ENCODE assay signal across 11 cellular contexts in genomic region chr6:129893513-129894098, GRCh38. TPM values are rescaled to one million over a fixed set of nuclear protein-coding genes. Genes with fewer than 3 reads are reported as not detected.
DNase-seq lines count a peak whose midpoint lies in the region; TF ChIP-seq lines count a peak whose summit lies in the region.
"Had no signal": no experiment of that assay in that cellular context is flagged by ENCODE, and none has a peak within 500 bp of the region (broad histone marks: within the 10 kb centered on the region; RNA-seq: fewer than 3 reads in every experiment).

No MANE protein-coding gene starts in this region.

- intact Hi-C loops in dorsolateral prefrontal cortex (cut with DNase I), result loop anchor here (2.0 to 5.0 kb wide), 3 partner anchors 44 to 129 kb away; no protein-coding TSS in a partner anchor

- H4K20me1 ChIP-seq in Loucy (ENCODE audit: insufficient read depth, low read length, poor library complexity, severe bottlenecking), result no peaks in the 10 kb centered on the region
- no peaks in the 10 kb centered on the region for H4K20me1 ChIP-seq in osteoblast (ENCODE audit: insufficient read depth, low read length)

- H3K79me2 ChIP-seq in Loucy (ENCODE audit: insufficient read depth, low read length) (no peaks in the 10 kb centered on the region), osteoblast (ENCODE audit: insufficient read depth, low read length) (no peaks in the 10 kb centered on the region)

- H3K9me3 ChIP-seq in Loucy (ENCODE audit: insufficient read depth, low read depth, low read length) (no peaks in the 10 kb centered on the region), osteoblast (ENCODE audit: low read depth, low read length) (no peaks in the 10 kb centered on the region)

- no peaks in the 10 kb centered on the region for H3K4me1 ChIP-seq in Loucy (ENCODE audit: insufficient read depth, low read length, poor library complexity, severe bottlenecking)
- peaks cover 11% of the 10 kb centered on the region for H3K4me1 ChIP-seq in osteoblast (ENCODE audit: insufficient read depth, low read length)

- peak; percentile 39 for TF ChIP-seq CTCF in GM10248 (IDR thresholded peaks at IDR 0.05; ENCODE audit: control extremely low read depth, extremely low read depth, low read depth, missing control alignments)
- TF ChIP-seq CTCF in Loucy (conservative IDR thresholded peaks at IDR 0.05; ENCODE audit: low read length), result peak; percentile 76
- peak in 55 of 56 donors; percentile 43 to 79 (median 61) for TF ChIP-seq CTCF in dorsolateral prefrontal cortex (IDR thresholded peaks at IDR 0.05 in 54 of 56, conservative IDR thresholded peaks at IDR 0.05 in 2 of 56; ENCODE audit: low read depth in 1 of 56, partially characterized antibody in 56 of 56)
- TF ChIP-seq CTCF in osteoblast (IDR thresholded peaks at IDR 0.05; ENCODE audit: extremely low read depth, low read depth, low read length), result peak; percentile 60

- H3K36me3 ChIP-seq in Loucy (ENCODE audit: insufficient read depth, low read length) (no peaks in the 10 kb centered on the region), osteoblast (ENCODE audit: insufficient read depth, low read length) (no peaks in the 10 kb centered on the region)

- no peaks in the 10 kb centered on the region for H3K9me2 ChIP-seq in Loucy (replicated peaks; ENCODE audit: low read depth, low read length)

- DNase-seq in GM10248 (ENCODE audit: extremely low spot score) (no peak), dorsolateral prefrontal cortex (no peak), osteoblast (ENCODE audit: insufficient read length, low spot score, missing footprints) (peak; percentile 11), GOT3 (lab: John Stamatoyannopoulos, UW) (no peak), NCI-H2081 treated with DMSO at 0.1 percent for 48 hours (lab: John Stamatoyannopoulos, UW) (no peak), NCI-H446 (lab: John Stamatoyannopoulos, UW) (no peak), NCI-H2227 (lab: John Stamatoyannopoulos, UW; ENCODE audit: unreplicated experiment) (no peak)
- DNase-seq: activated naive CD4-positive, alpha-beta T cell treated with anti-CD3 and anti-CD28 coated beads, Interleukin-2, amount 10 ng/mL, durations not matched to agents 7 days and 5 days; stimulated activated CD8-positive, alpha-beta memory T cell treated with anti-CD3 and anti-CD28 coated beads, Interleukin-4, amount 100 ng/mL, for 48 hours had no signal

- no peak overlapping the region for H3K9ac ChIP-seq in Loucy (ENCODE audit: low read depth, low read length, poor library complexity, severe bottlenecking)

- H3K27me3 ChIP-seq in Loucy (ENCODE audit: insufficient read depth, low read length, poor library complexity, severe bottlenecking) (no peaks in the 10 kb centered on the region), dorsolateral prefrontal cortex (no peaks in the 10 kb centered on the region), osteoblast (ENCODE audit: insufficient read depth, low read length) (no peaks in the 10 kb centered on the region)

- H3K4me3 ChIP-seq in Loucy (ENCODE audit: low read length, poor library complexity, severe bottlenecking) (no peak overlapping the region), dorsolateral prefrontal cortex (no peak overlapping the region), osteoblast (ENCODE audit: insufficient read depth, low read length) (no peak overlapping the region)

- H3K4me2 ChIP-seq in Loucy (ENCODE audit: low read depth, low read length, poor library complexity, severe bottlenecking) (no peak overlapping the region), osteoblast (ENCODE audit: insufficient read depth, low read length) (no peak overlapping the region)

- POLR2A ChIA-PET in GM10248 (lab: Yijun Ruan, JAX), result no interaction called here

- no peak overlapping the region for H3K27ac ChIP-seq in dorsolateral prefrontal cortex
- no peak overlapping the region for H3K27ac ChIP-seq in osteoblast (ENCODE audit: low read depth, low read length)

- no peaks in the 10 kb centered on the region for H3F3A ChIP-seq in Loucy (ENCODE audit: low read depth)

- CTCF ChIA-PET in GM10248 (lab: Yijun Ruan, JAX), result interaction anchor here (0.7 to 3.0 kb wide), 8 partner anchors 10 to 392 kb away, joined by 3 to 12 read pairs (median 4); no protein-coding TSS in a partner anchor

- no peak overlapping the region for H2AFZ ChIP-seq in Loucy (ENCODE audit: low read length)
- no peak overlapping the region for H2AFZ ChIP-seq in osteoblast (ENCODE audit: low read length)

RNA-seq across cellular contexts. Expression of gene TMEM244, which starts 32.5 kb away (rescaled TPM):
- total RNA-seq in dorsolateral prefrontal cortex (1 to 10 TPM in 61 of 120 experiments, under 1 TPM in 5, not detected in 54; 0.88 to 4.5 (median 1.6) TPM), osteoblast (not detected in 2 replicates)
- total RNA-seq: H1 had no signal
